9 cellular contexts compared by ENCODE assay signal in the genomic region with DNA sequence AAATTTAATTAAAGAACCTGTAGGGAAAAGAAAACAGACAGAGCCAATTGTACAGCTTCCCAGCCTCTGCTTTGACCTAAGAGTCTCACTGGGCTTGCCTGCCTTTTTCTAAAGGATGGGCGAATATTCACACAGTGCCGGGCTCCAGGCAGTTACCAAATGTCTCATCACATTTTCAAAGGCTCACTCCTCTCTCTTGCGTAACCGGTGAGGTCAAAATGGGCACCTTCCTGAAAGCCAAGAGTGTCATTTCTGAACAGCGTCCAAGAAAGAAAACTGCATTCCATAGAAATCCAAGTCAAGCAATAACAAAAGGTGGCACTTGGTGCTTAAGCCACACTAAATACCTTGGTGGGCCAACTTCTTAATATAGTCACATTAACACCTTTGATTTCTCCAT. TPM values are rescaled to one million over a fixed set of nuclear protein-coding genes. Genes with fewer than 3 reads are reported as not detected.
DNase-seq lines count a peak whose midpoint lies in the region; ATAC-seq, FAIRE-seq and TF ChIP-seq lines count a peak whose summit lies in the region.
"Had no signal": no experiment of that assay in that cellular context is flagged by ENCODE, and none has a peak within 500 bp of the region (broad histone marks: within the 10 kb centered on the region; RNA-seq: fewer than 3 reads in every experiment).

No MANE protein-coding gene starts in this region.

- no peaks in the 10 kb centered on the region for H3K9me3 ChIP-seq in pancreas
- H3K9me3 ChIP-seq in CD8-positive, alpha-beta T cell (ENCODE audit: low read length): no peaks in the 10 kb centered on the region

- peaks cover 20% of the 10 kb centered on the region for H3K27me3 Mint-ChIP-seq in CD8-positive, alpha-beta T cell (ENCODE audit: low read depth)

- peaks cover 0 to 6% (median 0%) of the 10 kb centered on the region in 4 donors for H3K27me3 ChIP-seq in pancreas
- H3K27me3 ChIP-seq in CD8-positive, alpha-beta T cell (ENCODE audit: insufficient read depth, low read length): no peaks in the 10 kb centered on the region

- peaks cover 0 to 4% (median 0%) of the 10 kb centered on the region in 3 donors for H3K4me1 ChIP-seq in pancreas
- no peaks in the 10 kb centered on the region for H3K4me1 ChIP-seq in CD8-positive, alpha-beta T cell (ENCODE audit: insufficient read depth, low read length)

- peak; percentile 41 for DNase-seq in EH (ENCODE audit: low read depth)
- DNase-seq in RPMI7951 (ENCODE audit: low read depth): peak; percentile 64
- peak; percentile 64 for DNase-seq in fibroblast of mammary gland (ENCODE audit: low read depth)
- DNase-seq in pancreas: peak in 2 of 6 donors; percentile 19 to 32
- no peak for DNase-seq in NCI-H2171 treated with DMSO at 0.1 percent for 48 hours (lab: John Stamatoyannopoulos, UW)
- no peak for DNase-seq in SW 1271 (lab: John Stamatoyannopoulos, UW)
- DNase-seq in CD8-positive, alpha-beta T cell: no peak
- no peak for DNase-seq in activated CD4-positive, alpha-beta T cell treated with anti-CD3 and anti-CD28 coated beads for 1 hour
- DNase-seq: OCI-M1 had no signal

- H3K4me3 Mint-ChIP-seq in CD8-positive, alpha-beta T cell: no peak overlapping the region

- ATAC-seq in pancreas: peak in 3 of 4 donors; percentile 57 to 68 (median 60)
- ATAC-seq in CD8-positive, alpha-beta T cell: no peak

- H3K4me1 Mint-ChIP-seq in CD8-positive, alpha-beta T cell (ENCODE audit: low read depth): peaks cover 6% of the 10 kb centered on the region

- no peak overlapping the region for H3K27ac Mint-ChIP-seq in CD8-positive, alpha-beta T cell

- H3K36me3 ChIP-seq in pancreas: no peaks in the 10 kb centered on the region
- H3K36me3 ChIP-seq in CD8-positive, alpha-beta T cell (ENCODE audit: insufficient read depth, low read length): no peaks in the 10 kb centered on the region

- CTCF ChIA-PET in CD8-positive, alpha-beta T cell (lab: Charles Lee): no interaction called here

- no peak for FAIRE-seq in pancreas (lab: Jason Lieb, UNC)

- peak overlapping the region in 2 of 4 donors; percentile 53 to 68 for H3K27ac ChIP-seq in pancreas
- no peak overlapping the region for H3K27ac ChIP-seq in CD8-positive, alpha-beta T cell (ENCODE audit: low read depth, low read length)

- TF ChIP-seq CTCF in fibroblast of mammary gland (conservative IDR thresholded peaks at IDR 0.05; ENCODE audit: control insufficient read depth, insufficient read depth, low read depth, low read length) (no peak), pancreas (IDR thresholded peaks at IDR 0.05) (no peak)
- TF ChIP-seq CTCF in CD8-positive, alpha-beta T cell (IDR thresholded peaks at IDR 0.05): no peak

- POLR2A ChIA-PET in CD8-positive, alpha-beta T cell (lab: Charles Lee): no interaction called here

- H3K36me3 Mint-ChIP-seq in CD8-positive, alpha-beta T cell: no peaks in the 10 kb centered on the region

- H3K9me3 Mint-ChIP-seq in CD8-positive, alpha-beta T cell: no peaks in the 10 kb centered on the region

- intact Hi-C loops in pancreas (cut with DNase I): no loop called here
- intact Hi-C loops in CD8-positive, alpha-beta T cell (cut with DNase I, micrococcal nuclease): no loop called here

- WGBS in pancreas, 2 donors: 38 to 41% methylated on average over 5 of the region's 5 CpGs

- no peak overlapping the region for H3K4me3 ChIP-seq in fibroblast of mammary gland (ENCODE audit: control insufficient read depth, low read depth, low read length)
- H3K4me3 ChIP-seq in pancreas: peak overlapping the region in 1 of 4 donors; percentile 41
- H3K4me3 ChIP-seq in CD8-positive, alpha-beta T cell (ENCODE audit: low read depth, low read length): no peak overlapping the region

RNA-seq across cellular contexts. Expression of a gene that starts 0.7 kb away (rescaled TPM):
- total RNA-seq in RPMI7951 (2014; rRNA removed; shearing (Covaris generic)): 1.3 and 1.5 TPM in 2 replicates
- total RNA-seq in pancreas: 1 to 10 TPM; 2.6 to 5.6 (median 4.2) TPM
- 10 to 100 TPM in 1 of 2 donors, 1 to 10 TPM in 1; 8.8 to 15.4 TPM for polyA plus RNA-seq in pancreas
- total RNA-seq in CD8-positive, alpha-beta T cell: not detected

Comparison
In these comparisons a context has a peak if more than half of its experiments do, and no peak if none do; other contexts are left out.
1. DNase-seq: peak in EH (single experiment), RPMI7951 (single experiment) and fibroblast of mammary gland (single experiment); none in NCI-H2171 treated with DMSO at 0.1 percent for 48 hours (single experiment), SW 1271 (0 of 2), CD8-positive, alpha-beta T cell (0 of 7) and activated CD4-positive, alpha-beta T cell treated with anti-CD3 and anti-CD28 coated beads for 1 hour (single experiment).